Comparison of ENCODE assay signal across 23 cellular contexts in genomic region chr5:109035470-109035869, GRCh38.
DNase-seq lines count a peak whose midpoint lies in the region; ATAC-seq and TF ChIP-seq lines count a peak whose summit lies in the region.
"Had no signal": no experiment of that assay in that cellular context is flagged by ENCODE, and none has a peak within 500 bp of the region (broad histone marks: within the 10 kb centered on the region; RNA-seq: fewer than 3 reads in every experiment).

No MANE protein-coding gene starts in this region.

- no peaks in the 10 kb centered on the region for H3K79me1 ChIP-seq in neuronal stem cell (ENCODE audit: low read depth, low read length)

- H3K9me3 Mint-ChIP-seq in activated CD4-positive, alpha-beta T cell treated with anti-CD3 and anti-CD28 coated beads, Interleukin-2, amount 10 ng/mL, durations not matched to agents 24 days and 14 days, result no peaks in the 10 kb centered on the region
- H3K9me3 Mint-ChIP-seq: H9 had no signal

- no CpG with 5 or more reads among the region's 5 CpGs for WGBS in neuronal stem cell (ENCODE audit: extremely low coverage in 2 of 2, insufficient read length in 2 of 2, insufficient replicate concordance in 1 of 2), 2 donors

- no peaks in the 10 kb centered on the region for H3K36me3 ChIP-seq in osteoblast (ENCODE audit: insufficient read depth, low read length)
- H3K36me3 ChIP-seq in neuronal stem cell (replicated peaks in 1 of 2; ENCODE audit: control insufficient read depth in 2 of 2, insufficient read depth in 2 of 2, low read length in 2 of 2), result no peaks in the 10 kb centered on the region

- H3K14ac ChIP-seq in neuronal stem cell (ENCODE audit: low read length), result no peak overlapping the region

- H3K4me3 Mint-ChIP-seq in activated CD4-positive, alpha-beta T cell treated with anti-CD3 and anti-CD28 coated beads, Interleukin-2, amount 10 ng/mL, durations not matched to agents 24 days and 14 days, result no peak overlapping the region
- H3K4me3 Mint-ChIP-seq: CD4-positive, CD25-positive, alpha-beta regulatory T cell; H9 had no signal

- H4K20me1 ChIP-seq in osteoblast (ENCODE audit: insufficient read depth, low read length), result peaks cover 5% of the 10 kb centered on the region

- ATAC-seq in GM21786 (IDR thresholded peaks at IDR 0.05; ENCODE audit: unreplicated experiment), result no peak
- ATAC-seq: A549, GM12878, Panc1, SK-N-SH treated with all-trans-retinoic acid at 6 μM for 48 hours had no signal

- H2BK5ac ChIP-seq in neuronal stem cell (ENCODE audit: low read length), result no peak overlapping the region

- no peak overlapping the region for H3K4ac ChIP-seq in neuronal stem cell (ENCODE audit: low read length)

- no peak overlapping the region for H2BK120ac ChIP-seq in neuronal stem cell (ENCODE audit: low read depth, low read length)

- no peak overlapping the region for H3K27ac Mint-ChIP-seq in activated CD4-positive, alpha-beta T cell treated with anti-CD3 and anti-CD28 coated beads, Interleukin-2, amount 10 ng/mL, durations not matched to agents 24 days and 14 days
- H3K27ac Mint-ChIP-seq: CD4-positive, CD25-positive, alpha-beta regulatory T cell; H9 had no signal

- H4K8ac ChIP-seq in neuronal stem cell (ENCODE audit: low read depth, low read length), result no peak overlapping the region

- H3K27me3 Mint-ChIP-seq in activated CD4-positive, alpha-beta T cell treated with anti-CD3 and anti-CD28 coated beads, Interleukin-2, amount 10 ng/mL, durations not matched to agents 24 days and 14 days, result no peaks in the 10 kb centered on the region
- H3K27me3 Mint-ChIP-seq: CD4-positive, CD25-positive, alpha-beta regulatory T cell had no signal

- H2BK15ac ChIP-seq in neuronal stem cell (ENCODE audit: low read length), result no peak overlapping the region

- no peak overlapping the region for H2BK12ac ChIP-seq in neuronal stem cell (ENCODE audit: low read length)

- DNase-seq in EL (peak; percentile 39), LHCN-M2 (ENCODE audit: low read depth) (peak; percentile 10), fibroblast of gingiva (ENCODE audit: low read depth) (peak; percentile 39), osteoblast (ENCODE audit: insufficient read length, low spot score, missing footprints) (no peak), neuronal stem cell (ENCODE audit: low spot score) (no peak)
- DNase-seq in activated CD4-positive, alpha-beta T cell treated with anti-CD3 and anti-CD28 coated beads, Interleukin-2, amount 10 ng/mL, durations not matched to agents 24 days and 14 days, result no peak
- DNase-seq: CD4-positive, CD25-positive, alpha-beta regulatory T cell; H9; MV-4-11; NCI-H1105 treated with DMSO at 0.1 percent for 48 hours; NCI-H2081; NCI-H2171; NCI-H345; NCI-H524; NCI-H774; NK-92 treated with Interleukin-12 subunit alpha and Interleukin-12 subunit beta, amount 100 ng/mL, for 24 hours had no signal

- TF ChIP-seq CTCF in osteoblast (IDR thresholded peaks at IDR 0.05; ENCODE audit: extremely low read depth, low read depth, low read length), result no peak

- H3K27ac ChIP-seq in osteoblast (ENCODE audit: low read depth, low read length) (no peak overlapping the region), neuronal stem cell (replicated peaks; ENCODE audit: low read length) (no peak overlapping the region)
- H3K27ac ChIP-seq: A549, HL-60, KMS-11 had no signal

- no peaks in the 10 kb centered on the region for H3K79me2 ChIP-seq in osteoblast (ENCODE audit: insufficient read depth, low read length)

- no peaks in the 10 kb centered on the region for H3K4me1 Mint-ChIP-seq in activated CD4-positive, alpha-beta T cell treated with anti-CD3 and anti-CD28 coated beads, Interleukin-2, amount 10 ng/mL, durations not matched to agents 24 days and 14 days
- H3K4me1 Mint-ChIP-seq: H9 had no signal

- H3K4me2 ChIP-seq in osteoblast (ENCODE audit: insufficient read depth, low read length) (peak overlapping the region; percentile 52), neuronal stem cell (ENCODE audit: insufficient read depth, low read length, poor library complexity, severe bottlenecking) (no peak overlapping the region)
- H3K4me2 ChIP-seq: A549, KMS-11 had no signal

- no peak overlapping the region for H3K9ac ChIP-seq in neuronal stem cell (ENCODE audit: low read depth, low read length, poor library complexity)
- H3K9ac ChIP-seq: KMS-11 had no signal

- no peaks in the 10 kb centered on the region for H3K36me3 Mint-ChIP-seq in activated CD4-positive, alpha-beta T cell treated with anti-CD3 and anti-CD28 coated beads, Interleukin-2, amount 10 ng/mL, durations not matched to agents 24 days and 14 days (ENCODE audit: low read depth)

- H3K4me1 ChIP-seq in osteoblast (ENCODE audit: insufficient read depth, low read length), result peaks cover 15% of the 10 kb centered on the region
- H3K4me1 ChIP-seq in neuronal stem cell (ENCODE audit: control insufficient read depth in 2 of 2, insufficient read depth in 1 of 2, low read depth in 1 of 2, low read length in 2 of 2), result peaks cover 0 to 5% of the 10 kb centered on the region in 2 donors

- H4K91ac ChIP-seq in neuronal stem cell (ENCODE audit: low read depth, low read length, poor library complexity), result no peak overlapping the region

- H3K18ac ChIP-seq in neuronal stem cell (ENCODE audit: low read length), result no peak overlapping the region

- H3K23ac ChIP-seq in neuronal stem cell (ENCODE audit: low read depth, low read length, poor library complexity), result no peak overlapping the region

- intact Hi-C loops in activated CD4-positive, alpha-beta T cell treated with anti-CD3 and anti-CD28 coated beads, Interleukin-2, amount 10 ng/mL, durations not matched to agents 24 days and 14 days (cut with micrococcal nuclease), result no loop called here

- no peaks in the 10 kb centered on the region for H3K9me3 ChIP-seq in osteoblast (ENCODE audit: low read depth, low read length)
- H3K9me3 ChIP-seq in neuronal stem cell (replicated peaks in 1 of 2; ENCODE audit: control insufficient read depth in 2 of 2, insufficient read depth in 1 of 2, low read depth in 1 of 2, low read length in 2 of 2), result no peaks in the 10 kb centered on the region
- H3K9me3 ChIP-seq: A549 had no signal

- H3K4me3 ChIP-seq in osteoblast (ENCODE audit: insufficient read depth, low read length) (no peak overlapping the region), neuronal stem cell (ENCODE audit: low read length in 2 of 2) (no peak overlapping the region)
- H3K4me3 ChIP-seq: A549, GM12878 had no signal

- H2AK5ac ChIP-seq in neuronal stem cell (ENCODE audit: low read depth, low read length), result no peak overlapping the region

- H2AFZ ChIP-seq in osteoblast (ENCODE audit: low read length) (no peak overlapping the region), neuronal stem cell (ENCODE audit: low read length) (no peak overlapping the region)

- no peaks in the 10 kb centered on the region for H3K27me3 ChIP-seq in osteoblast (ENCODE audit: insufficient read depth, low read length)
- H3K27me3 ChIP-seq in neuronal stem cell (ENCODE audit: control insufficient read depth in 3 of 3, insufficient read depth in 3 of 3, low read depth in 1 of 3, low read length in 3 of 3), result no peaks in the 10 kb centered on the region

Comparison
In these comparisons a context has a peak if more than half of its experiments do, and no peak if none do; other contexts are left out.
1. DNase-seq: peak in EL (single experiment), LHCN-M2 (single experiment) and fibroblast of gingiva (single experiment); none in osteoblast (single experiment), neuronal stem cell (single experiment) and activated CD4-positive, alpha-beta T cell treated with anti-CD3 and anti-CD28 coated beads, Interleukin-2, amount 10 ng/mL, durations not matched to agents 24 days and 14 days (single experiment).